In the genomic region with DNA sequence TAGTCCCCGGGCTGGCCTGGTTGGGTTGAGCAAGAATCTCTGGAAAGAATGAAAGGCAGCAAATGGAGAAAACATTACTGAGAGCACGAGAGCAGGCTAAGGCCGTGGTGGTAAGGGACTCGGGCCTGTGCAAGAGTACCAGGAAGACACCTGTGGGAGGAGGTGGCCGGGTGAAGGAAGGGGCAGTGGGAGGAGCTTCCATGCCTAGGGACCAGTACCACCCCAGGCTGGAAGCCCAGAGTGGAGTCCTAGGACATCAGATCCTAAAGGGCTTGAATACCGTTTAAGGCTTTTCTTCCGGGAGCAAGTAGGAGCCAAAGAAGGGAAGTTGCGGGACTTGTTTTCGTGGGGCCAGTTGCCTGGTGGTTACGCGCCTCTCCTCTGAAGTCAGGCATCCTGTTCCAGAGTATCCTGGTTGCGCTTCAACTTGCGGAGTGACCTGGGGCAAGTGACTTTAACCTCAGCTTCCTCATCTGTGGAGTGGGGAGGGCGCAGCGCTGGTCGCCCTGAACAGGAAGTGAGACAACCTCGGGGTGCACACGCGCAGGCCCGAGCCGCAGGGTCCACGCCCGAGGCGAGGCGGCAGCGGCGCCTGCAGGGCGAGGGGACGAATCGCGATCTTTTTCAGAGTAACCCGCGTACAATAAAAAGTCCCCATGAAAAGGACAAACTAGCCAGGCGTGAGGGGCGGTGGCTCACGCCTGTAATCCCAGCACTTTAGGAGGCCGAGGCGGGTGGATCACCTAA, we compare ENCODE assay signal across 8 cellular contexts.
DNase-seq lines count a peak whose midpoint lies in the region; ATAC-seq and TF ChIP-seq lines count a peak whose summit lies in the region.

No MANE protein-coding gene starts in this region.

- H3K36me3 ChIP-seq in ACC112 (ENCODE audit: insufficient read depth, low read length), result peaks cover 7% of the 10 kb centered on the region; the same call in 1 of the 2 replicates

- ATAC-seq in HG03103 (IDR thresholded peaks at IDR 0.05; ENCODE audit: low read depth, unreplicated experiment), result peak; percentile 58

- H3K4me3 ChIP-seq in ACC112 (ENCODE audit: low read depth, low read length) (peak overlapping the region; percentile 90), choroid plexus epithelial cell (ENCODE audit: low read depth, low read length) (peak overlapping the region; percentile 95)

- peak overlapping the region; percentile 63 for H3K27ac ChIP-seq in ACC112 (ENCODE audit: low read depth, low read length)

- no peaks in the 10 kb centered on the region for H3K27me3 ChIP-seq in ACC112 (ENCODE audit: insufficient read depth, low read length)

- peaks cover 45% of the 10 kb centered on the region for H3K79me2 ChIP-seq in ACC112 (ENCODE audit: control insufficient read depth, insufficient read depth, low read length, unreplicated experiment)

- H3K4me1 ChIP-seq in ACC112 (ENCODE audit: control insufficient read depth, insufficient read depth, low read length, unreplicated experiment), result peaks cover 11% of the 10 kb centered on the region

- peak overlapping the region; percentile 10 for H2AFZ ChIP-seq in ACC112 (ENCODE audit: low read length, unreplicated experiment)

- DNase-seq in NCI-H226 (peak; percentile 76), choroid plexus epithelial cell (ENCODE audit: low read depth) (peak; percentile 85), left kidney (ENCODE audit: low read depth, low spot score) (peak; percentile 93)
- DNase-seq in activated CD4-positive, alpha-beta T cell treated with anti-CD3 and anti-CD28 coated beads for 24 hours (ENCODE audit: low read depth in 2 of 2), result peak; percentile 49 to 63
- DNase-seq in stimulated activated CD4-positive, alpha-beta T cell treated with anti-CD3 and anti-CD28 coated beads, Interleukin-1b, Interleukin-23, amount 100 ng/mL, for 48 hours, result peak; percentile 82

- TF ChIP-seq POLR2A in GM18526 (IDR thresholded peaks at IDR 0.05; ENCODE audit: extremely low read depth, insufficient read length), result peak; percentile 61

- TF ChIP-seq CTCF in choroid plexus epithelial cell (conservative IDR thresholded peaks at IDR 0.05; ENCODE audit: low read depth, low read length), result peak; percentile 71

Comparison
In these comparisons a context has a peak if more than half of its experiments do, and no peak if none do; other contexts are left out.
1. Peak in every context shown above with its lines: DNase-seq, ATAC-seq, H3K4me3 ChIP-seq and H3K27ac ChIP-seq.